Comparison of ENCODE assay signal across 1 cellular context in genomic region chr6:25637946-25638345, GRCh38.
TF ChIP-seq lines count a peak whose summit lies in the region.

No MANE protein-coding gene starts in this region.

TF ChIP-seq in HepG2, 621 proteins besides CTCF, POLR2A, EP300 and RAD21 (continued from another document and continues in another):
- no peak for TF ChIP-seq GRHL1 (CRISPR knock-in tag; conservative IDR thresholded peaks at IDR 0.05)
- TF ChIP-seq ZNF776 (CRISPR knock-in tag; IDR thresholded peaks at IDR 0.05): no peak
- TF ChIP-seq MTF2 (CRISPR knock-in tag; IDR thresholded peaks at IDR 0.05; ENCODE audit: borderline replicate concordance): no peak
- TF ChIP-seq, protein P1, sequence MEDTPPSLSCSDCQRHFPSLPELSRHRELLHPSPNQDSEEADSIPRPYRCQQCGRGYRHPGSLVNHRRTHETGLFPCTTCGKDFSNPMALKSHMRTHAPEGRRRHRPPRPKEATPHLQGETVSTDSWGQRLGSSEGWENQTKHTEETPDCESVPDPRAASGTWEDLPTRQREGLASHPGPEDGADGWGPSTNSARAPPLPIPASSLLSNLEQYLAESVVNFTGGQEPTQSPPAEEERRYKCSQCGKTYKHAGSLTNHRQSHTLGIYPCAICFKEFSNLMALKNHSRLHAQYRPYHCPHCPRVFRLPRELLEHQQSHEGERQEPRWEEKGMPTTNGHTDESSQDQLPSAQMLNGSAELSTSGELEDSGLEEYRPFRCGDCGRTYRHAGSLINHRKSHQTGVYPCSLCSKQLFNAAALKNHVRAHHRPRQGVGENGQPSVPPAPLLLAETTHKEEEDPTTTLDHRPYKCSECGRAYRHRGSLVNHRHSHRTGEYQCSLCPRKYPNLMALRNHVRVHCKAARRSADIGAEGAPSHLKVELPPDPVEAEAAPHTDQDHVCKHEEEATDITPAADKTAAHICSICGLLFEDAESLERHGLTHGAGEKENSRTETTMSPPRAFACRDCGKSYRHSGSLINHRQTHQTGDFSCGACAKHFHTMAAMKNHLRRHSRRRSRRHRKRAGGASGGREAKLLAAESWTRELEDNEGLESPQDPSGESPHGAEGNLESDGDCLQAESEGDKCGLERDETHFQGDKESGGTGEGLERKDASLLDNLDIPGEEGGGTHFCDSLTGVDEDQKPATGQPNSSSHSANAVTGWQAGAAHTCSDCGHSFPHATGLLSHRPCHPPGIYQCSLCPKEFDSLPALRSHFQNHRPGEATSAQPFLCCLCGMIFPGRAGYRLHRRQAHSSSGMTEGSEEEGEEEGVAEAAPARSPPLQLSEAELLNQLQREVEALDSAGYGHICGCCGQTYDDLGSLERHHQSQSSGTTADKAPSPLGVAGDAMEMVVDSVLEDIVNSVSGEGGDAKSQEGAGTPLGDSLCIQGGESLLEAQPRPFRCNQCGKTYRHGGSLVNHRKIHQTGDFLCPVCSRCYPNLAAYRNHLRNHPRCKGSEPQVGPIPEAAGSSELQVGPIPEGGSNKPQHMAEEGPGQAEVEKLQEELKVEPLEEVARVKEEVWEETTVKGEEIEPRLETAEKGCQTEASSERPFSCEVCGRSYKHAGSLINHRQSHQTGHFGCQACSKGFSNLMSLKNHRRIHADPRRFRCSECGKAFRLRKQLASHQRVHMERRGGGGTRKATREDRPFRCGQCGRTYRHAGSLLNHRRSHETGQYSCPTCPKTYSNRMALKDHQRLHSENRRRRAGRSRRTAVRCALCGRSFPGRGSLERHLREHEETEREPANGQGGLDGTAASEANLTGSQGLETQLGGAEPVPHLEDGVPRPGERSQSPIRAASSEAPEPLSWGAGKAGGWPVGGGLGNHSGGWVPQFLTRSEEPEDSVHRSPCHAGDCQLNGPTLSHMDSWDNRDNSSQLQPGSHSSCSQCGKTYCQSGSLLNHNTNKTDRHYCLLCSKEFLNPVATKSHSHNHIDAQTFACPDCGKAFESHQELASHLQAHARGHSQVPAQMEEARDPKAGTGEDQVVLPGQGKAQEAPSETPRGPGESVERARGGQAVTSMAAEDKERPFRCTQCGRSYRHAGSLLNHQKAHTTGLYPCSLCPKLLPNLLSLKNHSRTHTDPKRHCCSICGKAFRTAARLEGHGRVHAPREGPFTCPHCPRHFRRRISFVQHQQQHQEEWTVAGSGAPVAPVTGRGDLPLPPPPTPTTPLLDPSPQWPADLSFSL (CRISPR knock-in tag; IDR thresholded peaks at IDR 0.05): no peak
- TF ChIP-seq PHF20 (CRISPR knock-in tag; IDR thresholded peaks at IDR 0.05): no peak
- no peak for TF ChIP-seq HDAC1 (CRISPR knock-in tag; IDR thresholded peaks at IDR 0.05)
- TF ChIP-seq HNRNPK (IDR thresholded peaks at IDR 0.05; ENCODE audit: low read depth, low read length, poor library complexity, severe bottlenecking): no peak
- TF ChIP-seq ZNF383 (CRISPR knock-in tag; IDR thresholded peaks at IDR 0.05; ENCODE audit: borderline replicate concordance): no peak
- TF ChIP-seq ARID2 (CRISPR knock-in tag; IDR thresholded peaks at IDR 0.05; ENCODE audit: borderline replicate concordance): no peak
- no peak for TF ChIP-seq ZNF589 (CRISPR knock-in tag; conservative IDR thresholded peaks at IDR 0.05)
- TF ChIP-seq PATZ1 (CRISPR knock-in tag; IDR thresholded peaks at IDR 0.05): no peak
- no peak for TF ChIP-seq DMAP1 (CRISPR knock-in tag; IDR thresholded peaks at IDR 0.05)
- TF ChIP-seq CREM (IDR thresholded peaks at IDR 0.05): no peak
- no peak for TF ChIP-seq CREM (CRISPR knock-in tag; IDR thresholded peaks at IDR 0.05)
- TF ChIP-seq ZZZ3 (CRISPR knock-in tag; IDR thresholded peaks at IDR 0.05; ENCODE audit: borderline replicate concordance): no peak
- no peak for TF ChIP-seq FOXM1 (CRISPR knock-in tag; IDR thresholded peaks at IDR 0.05)
- TF ChIP-seq ZNF235 (CRISPR knock-in tag; IDR thresholded peaks at IDR 0.05; ENCODE audit: borderline replicate concordance): no peak
- TF ChIP-seq ZNF24 (IDR thresholded peaks at IDR 0.05): no peak
- TF ChIP-seq RCOR2 (CRISPR knock-in tag; IDR thresholded peaks at IDR 0.05): no peak
- no peak for TF ChIP-seq RXRB (CRISPR knock-in tag; IDR thresholded peaks at IDR 0.05; ENCODE audit: borderline replicate concordance)
- TF ChIP-seq SRY (CRISPR knock-in tag; IDR thresholded peaks at IDR 0.05): no peak
- TF ChIP-seq ZNF431 (CRISPR knock-in tag; IDR thresholded peaks at IDR 0.05; ENCODE audit: borderline replicate concordance, low read depth): no peak
- no peak for TF ChIP-seq ARNT2 (CRISPR knock-in tag; IDR thresholded peaks at IDR 0.05; ENCODE audit: low read depth)
- peak; percentile 16; the same call in 1 of the 2 replicates for TF ChIP-seq EHMT2 (IDR thresholded peaks at IDR 0.05; ENCODE audit: borderline replicate concordance, low read depth, low read length)
- TF ChIP-seq, protein P2, sequence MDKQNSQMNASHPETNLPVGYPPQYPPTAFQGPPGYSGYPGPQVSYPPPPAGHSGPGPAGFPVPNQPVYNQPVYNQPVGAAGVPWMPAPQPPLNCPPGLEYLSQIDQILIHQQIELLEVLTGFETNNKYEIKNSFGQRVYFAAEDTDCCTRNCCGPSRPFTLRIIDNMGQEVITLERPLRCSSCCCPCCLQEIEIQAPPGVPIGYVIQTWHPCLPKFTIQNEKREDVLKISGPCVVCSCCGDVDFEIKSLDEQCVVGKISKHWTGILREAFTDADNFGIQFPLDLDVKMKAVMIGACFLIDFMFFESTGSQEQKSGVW (CRISPR knock-in tag; IDR thresholded peaks at IDR 0.05; ENCODE audit: borderline replicate concordance): no peak
- TF ChIP-seq, protein P3, sequence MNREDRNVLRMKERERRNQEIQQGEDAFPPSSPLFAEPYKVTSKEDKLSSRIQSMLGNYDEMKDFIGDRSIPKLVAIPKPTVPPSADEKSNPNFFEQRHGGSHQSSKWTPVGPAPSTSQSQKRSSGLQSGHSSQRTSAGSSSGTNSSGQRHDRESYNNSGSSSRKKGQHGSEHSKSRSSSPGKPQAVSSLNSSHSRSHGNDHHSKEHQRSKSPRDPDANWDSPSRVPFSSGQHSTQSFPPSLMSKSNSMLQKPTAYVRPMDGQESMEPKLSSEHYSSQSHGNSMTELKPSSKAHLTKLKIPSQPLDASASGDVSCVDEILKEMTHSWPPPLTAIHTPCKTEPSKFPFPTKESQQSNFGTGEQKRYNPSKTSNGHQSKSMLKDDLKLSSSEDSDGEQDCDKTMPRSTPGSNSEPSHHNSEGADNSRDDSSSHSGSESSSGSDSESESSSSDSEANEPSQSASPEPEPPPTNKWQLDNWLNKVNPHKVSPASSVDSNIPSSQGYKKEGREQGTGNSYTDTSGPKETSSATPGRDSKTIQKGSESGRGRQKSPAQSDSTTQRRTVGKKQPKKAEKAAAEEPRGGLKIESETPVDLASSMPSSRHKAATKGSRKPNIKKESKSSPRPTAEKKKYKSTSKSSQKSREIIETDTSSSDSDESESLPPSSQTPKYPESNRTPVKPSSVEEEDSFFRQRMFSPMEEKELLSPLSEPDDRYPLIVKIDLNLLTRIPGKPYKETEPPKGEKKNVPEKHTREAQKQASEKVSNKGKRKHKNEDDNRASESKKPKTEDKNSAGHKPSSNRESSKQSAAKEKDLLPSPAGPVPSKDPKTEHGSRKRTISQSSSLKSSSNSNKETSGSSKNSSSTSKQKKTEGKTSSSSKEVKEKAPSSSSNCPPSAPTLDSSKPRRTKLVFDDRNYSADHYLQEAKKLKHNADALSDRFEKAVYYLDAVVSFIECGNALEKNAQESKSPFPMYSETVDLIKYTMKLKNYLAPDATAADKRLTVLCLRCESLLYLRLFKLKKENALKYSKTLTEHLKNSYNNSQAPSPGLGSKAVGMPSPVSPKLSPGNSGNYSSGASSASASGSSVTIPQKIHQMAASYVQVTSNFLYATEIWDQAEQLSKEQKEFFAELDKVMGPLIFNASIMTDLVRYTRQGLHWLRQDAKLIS (CRISPR knock-in tag; IDR thresholded peaks at IDR 0.05): no peak
- TF ChIP-seq FOSL2 (CRISPR knock-in tag; IDR thresholded peaks at IDR 0.05): 0 out of 2 replicates have a peak, but pooled peaks have one; percentile 14
- TF ChIP-seq ZNF564 (CRISPR knock-in tag; IDR thresholded peaks at IDR 0.05): no peak
- TF ChIP-seq ISL2 (CRISPR knock-in tag; IDR thresholded peaks at IDR 0.05): no peak
- TF ChIP-seq KAT2B (IDR thresholded peaks at IDR 0.05; ENCODE audit: borderline replicate concordance, low read depth, low read length): no peak
- no peak for TF ChIP-seq EZH2 (conservative IDR thresholded peaks at IDR 0.05; ENCODE audit: low read depth, low read length)
- no peak for TF ChIP-seq ZNF20 (CRISPR knock-in tag; IDR thresholded peaks at IDR 0.05)
- TF ChIP-seq ZNF143 (CRISPR knock-in tag; IDR thresholded peaks at IDR 0.05): no peak
- no peak for TF ChIP-seq IRF9 (CRISPR knock-in tag; IDR thresholded peaks at IDR 0.05; ENCODE audit: borderline replicate concordance)
- no peak for TF ChIP-seq ZNF879 (CRISPR knock-in tag; IDR thresholded peaks at IDR 0.05)
- TF ChIP-seq SMARCC2 (IDR thresholded peaks at IDR 0.05): no peak
- no peak for TF ChIP-seq BRCA1 (CRISPR knock-in tag; IDR thresholded peaks at IDR 0.05)
- TF ChIP-seq NR2C2 (CRISPR knock-in tag; IDR thresholded peaks at IDR 0.05; ENCODE audit: borderline replicate concordance): no peak
- TF ChIP-seq, protein P4, sequence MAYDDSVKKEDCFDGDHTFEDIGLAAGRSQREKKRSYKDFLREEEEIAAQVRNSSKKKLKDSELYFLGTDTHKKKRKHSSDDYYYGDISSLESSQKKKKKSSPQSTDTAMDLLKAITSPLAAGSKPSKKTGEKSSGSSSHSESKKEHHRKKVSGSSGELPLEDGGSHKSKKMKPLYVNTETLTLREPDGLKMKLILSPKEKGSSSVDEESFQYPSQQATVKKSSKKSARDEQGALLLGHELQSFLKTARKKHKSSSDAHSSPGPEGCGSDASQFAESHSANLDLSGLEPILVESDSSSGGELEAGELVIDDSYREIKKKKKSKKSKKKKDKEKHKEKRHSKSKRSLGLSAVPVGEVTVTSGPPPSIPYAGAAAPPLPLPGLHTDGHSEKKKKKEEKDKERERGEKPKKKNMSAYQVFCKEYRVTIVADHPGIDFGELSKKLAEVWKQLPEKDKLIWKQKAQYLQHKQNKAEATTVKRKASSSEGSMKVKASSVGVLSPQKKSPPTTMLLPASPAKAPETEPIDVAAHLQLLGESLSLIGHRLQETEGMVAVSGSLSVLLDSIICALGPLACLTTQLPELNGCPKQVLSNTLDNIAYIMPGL (CRISPR knock-in tag; IDR thresholded peaks at IDR 0.05; ENCODE audit: borderline replicate concordance in 1 of 2, low read depth in 1 of 2): no peak
- no peak for TF ChIP-seq HNRNPL (IDR thresholded peaks at IDR 0.05; ENCODE audit: low read depth, low read length)
- 0 out of 2 replicates have a peak, but pooled peaks have one; percentile 6 for TF ChIP-seq KDM1A (CRISPR knock-in tag; IDR thresholded peaks at IDR 0.05)
- TF ChIP-seq ZNF264 (CRISPR knock-in tag; IDR thresholded peaks at IDR 0.05): no peak
- TF ChIP-seq CBX5 (CRISPR knock-in tag; IDR thresholded peaks at IDR 0.05; ENCODE audit: borderline replicate concordance): peak; percentile 89; the same call in 1 of the 2 replicates
- TF ChIP-seq KMT2A (CRISPR knock-in tag; IDR thresholded peaks at IDR 0.05): no peak
- TF ChIP-seq ZNF30 (CRISPR knock-in tag; IDR thresholded peaks at IDR 0.05): no peak
- TF ChIP-seq, protein P5, sequence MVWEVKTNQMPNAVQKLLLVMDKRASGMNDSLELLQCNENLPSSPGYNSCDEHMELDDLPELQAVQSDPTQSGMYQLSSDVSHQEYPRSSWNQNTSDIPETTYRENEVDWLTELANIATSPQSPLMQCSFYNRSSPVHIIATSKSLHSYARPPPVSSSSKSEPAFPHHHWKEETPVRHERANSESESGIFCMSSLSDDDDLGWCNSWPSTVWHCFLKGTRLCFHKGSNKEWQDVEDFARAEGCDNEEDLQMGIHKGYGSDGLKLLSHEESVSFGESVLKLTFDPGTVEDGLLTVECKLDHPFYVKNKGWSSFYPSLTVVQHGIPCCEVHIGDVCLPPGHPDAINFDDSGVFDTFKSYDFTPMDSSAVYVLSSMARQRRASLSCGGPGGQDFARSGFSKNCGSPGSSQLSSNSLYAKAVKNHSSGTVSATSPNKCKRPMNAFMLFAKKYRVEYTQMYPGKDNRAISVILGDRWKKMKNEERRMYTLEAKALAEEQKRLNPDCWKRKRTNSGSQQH (CRISPR knock-in tag; IDR thresholded peaks at IDR 0.05; ENCODE audit: low read depth): 0 out of 2 replicates have a peak, but pooled peaks have one; percentile 63
- TF ChIP-seq ZNF775 (CRISPR knock-in tag; IDR thresholded peaks at IDR 0.05; ENCODE audit: borderline replicate concordance): no peak
- peak; percentile 70; the same call in 1 of the 2 replicates for TF ChIP-seq ZNF331 (CRISPR knock-in tag; IDR thresholded peaks at IDR 0.05)
- no peak for TF ChIP-seq ZNF569 (CRISPR knock-in tag; IDR thresholded peaks at IDR 0.05; ENCODE audit: borderline replicate concordance)
